ENCODE assay signal across 11 cellular contexts in the genomic region with DNA sequence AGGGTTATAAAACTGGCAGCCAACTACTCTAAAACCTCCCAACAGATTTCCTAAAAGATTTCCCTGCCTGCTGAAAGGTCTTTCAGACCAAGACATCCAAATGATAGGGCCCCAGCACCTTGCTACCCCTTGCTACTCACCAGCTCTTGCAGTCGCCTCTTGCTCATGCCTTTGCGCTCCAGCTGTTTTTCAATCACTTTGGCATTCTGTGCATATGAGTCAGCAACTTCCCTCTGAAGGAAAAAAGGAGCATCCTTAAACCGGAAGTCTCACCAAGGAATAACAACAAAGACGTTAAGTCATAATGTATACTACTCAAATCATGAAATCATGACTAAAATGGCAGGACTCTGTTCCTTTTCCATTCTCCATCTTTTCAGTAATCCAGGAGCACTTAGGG. TPM values are rescaled to one million over a fixed set of nuclear protein-coding genes. Genes with fewer than 3 reads are reported as not detected.
DNase-seq lines count a peak whose midpoint lies in the region; ATAC-seq and TF ChIP-seq lines count a peak whose summit lies in the region.
"Had no signal": no experiment of that assay in that cellular context is flagged by ENCODE, and none has a peak within 500 bp of the region (broad histone marks: within the 10 kb centered on the region; RNA-seq: fewer than 3 reads in every experiment).

No MANE protein-coding gene starts in this region.

- DNase-seq in GM23248 (peak; percentile 83), SJSA1 (ENCODE audit: low read depth in 1 of 2, low spot score in 2 of 2) (peak; percentile 60), fibroblast of the aortic adventitia (ENCODE audit: low read depth) (peak; percentile 42), thyroid gland (peak; percentile 2 to 3), PC-9 (no peak)
- DNase-seq in activated effector memory CD4-positive, alpha-beta T cell treated with anti-CD3 and anti-CD28 coated beads, Interleukin-2, amount 50 U/mL, for 16 hours = no peak
- DNase-seq: activated T-cell treated with anti-CD3 and anti-CD28 coated beads, Interleukin-2, amount 50 U/mL, for 4 hours; hypothalamus; NCI-H1694 treated with DMSO at 0.1 percent for 48 hours had no signal

- H4K20me1 ChIP-seq in GM23248 (ENCODE audit: insufficient read depth) = no peaks in the 10 kb centered on the region
- no peaks in the 10 kb centered on the region for H4K20me1 ChIP-seq in PC-9 (ENCODE audit: insufficient read depth)

- TF ChIP-seq CTCF in fibroblast of the aortic adventitia (IDR thresholded peaks at IDR 0.05; ENCODE audit: insufficient read depth, low read length) (no peak), thyroid gland (IDR thresholded peaks at IDR 0.05) (no peak), PC-9 (conservative IDR thresholded peaks at IDR 0.05) (no peak)

- H3K4me2 ChIP-seq in GM23248 (ENCODE audit: unreplicated experiment) (no peak overlapping the region), PC-9 (no peak overlapping the region)

- POLR2A ChIA-PET in PC-9 (lab: Charles Lee; ENCODE audit: unreplicated experiment) = no interaction called here

- H3K4me1 ChIP-seq in GM23248 (ENCODE audit: insufficient read depth) (peaks cover 11% of the 10 kb centered on the region), SJSA1 (replicated peaks) (peaks cover 8% of the 10 kb centered on the region), thyroid gland (no peaks in the 10 kb centered on the region), PC-9 (replicated peaks; ENCODE audit: insufficient read depth) (no peaks in the 10 kb centered on the region)

- no peaks in the 10 kb centered on the region for H3K36me3 ChIP-seq in GM23248 (ENCODE audit: low read depth)
- H3K36me3 ChIP-seq in SJSA1 = 0 out of 2 replicates have a peak, but pooled peaks cover 4% of the 10 kb centered on the region
- no peaks in the 10 kb centered on the region for H3K36me3 ChIP-seq in thyroid gland
- peaks cover 16% of the 10 kb centered on the region; the same call in 1 of the 2 replicates for H3K36me3 ChIP-seq in PC-9 (ENCODE audit: low read depth)

- no peaks in the 10 kb centered on the region for H3K9me3 ChIP-seq in GM23248 (ENCODE audit: low read depth)
- no peaks in the 10 kb centered on the region for H3K9me3 ChIP-seq in SJSA1 (replicated peaks)
- H3K9me3 ChIP-seq in thyroid gland = no peaks in the 10 kb centered on the region
- no peaks in the 10 kb centered on the region for H3K9me3 ChIP-seq in PC-9 (ENCODE audit: insufficient read depth, low read depth)

- WGBS in GM23248 (ENCODE audit: low coverage in 1 of 2, low lambda C conversion rate in 2 of 2, missing lambda C conversion rate in 2 of 2), 2 experiments = 4 to 6% methylated on average over 4 of the region's 4 CpGs
- 47 to 78% methylated on average over 4 of the region's 4 CpGs for WGBS in thyroid gland, 2 donors

- H3K27me3 ChIP-seq in GM23248 (replicated peaks; ENCODE audit: insufficient read depth) = no peaks in the 10 kb centered on the region
- no peaks in the 10 kb centered on the region for H3K27me3 ChIP-seq in SJSA1 (replicated peaks)
- H3K27me3 ChIP-seq in thyroid gland = no peaks in the 10 kb centered on the region
- H3K27me3 ChIP-seq in PC-9 (ENCODE audit: insufficient read depth, low read depth) = no peaks in the 10 kb centered on the region

- H2AFZ ChIP-seq in GM23248 (peak overlapping the region; percentile 64; the same call in 1 of the 2 replicates), PC-9 (no peak overlapping the region)

- H3F3A ChIP-seq in GM23248 (ENCODE audit: insufficient read depth) = peaks cover 10% of the 10 kb centered on the region; the same call in 1 of the 2 replicates
- H3F3A ChIP-seq in PC-9 (ENCODE audit: insufficient read depth, low read depth) = no peaks in the 10 kb centered on the region; the same call in 1 of the 2 replicates

- peak overlapping the region; percentile 59 for H3K27ac ChIP-seq in GM23248
- peak overlapping the region; percentile 54 for H3K27ac ChIP-seq in SJSA1
- H3K27ac ChIP-seq in thyroid gland = no peak overlapping the region
- H3K27ac ChIP-seq in PC-9 = no peak overlapping the region
- H3K27ac ChIP-seq: VCaP had no signal

- in situ Hi-C loops in GM23248 (cut with MboI) = no loop called here

- intact Hi-C loops in thyroid gland (cut with DNase I) (no loop called here), PC-9 (cut with micrococcal nuclease; ENCODE audit: unreplicated experiment) (no loop called here)

- TF ChIP-seq POLR2A in thyroid gland (IDR thresholded peaks at IDR 0.05) = no peak

- H3K9me2 ChIP-seq in GM23248 (ENCODE audit: insufficient read depth) = no peaks in the 10 kb centered on the region
- no peaks in the 10 kb centered on the region for H3K9me2 ChIP-seq in PC-9 (ENCODE audit: insufficient read depth)

- CTCF ChIA-PET in PC-9 (lab: Charles Lee) = no interaction called here

- H3K79me2 ChIP-seq in GM23248 (ENCODE audit: insufficient read depth) (no peaks in the 10 kb centered on the region), PC-9 (ENCODE audit: low read depth) (no peaks in the 10 kb centered on the region)

- BruUV-seq in PC-9 (replicated peaks; lab: Mats Ljungman, UMichigan) = no TSS peak

- no peak overlapping the region for H3K9ac ChIP-seq in GM23248

- H3K4me3 ChIP-seq in GM23248 (no peak overlapping the region), SJSA1 (no peak overlapping the region), fibroblast of the aortic adventitia (ENCODE audit: low read depth, low read length) (no peak overlapping the region), thyroid gland (replicated peaks in 1 of 3) (no peak overlapping the region), PC-9 (no peak overlapping the region)

- ATAC-seq in GM19455 (IDR thresholded peaks at IDR 0.05; ENCODE audit: unreplicated experiment) = no peak
- ATAC-seq: activated T-cell treated with anti-CD3 and anti-CD28 coated beads, Interleukin-2, amount 50 U/mL, for 4 hours had no signal

RNA-seq across cellular contexts. Expression of a gene that starts 24.0 kb away (rescaled TPM):
- total RNA-seq in GM23248 (2014; rRNA removed; shearing (Covaris generic)) = 31.5 and 33.1 TPM in 2 replicates
- polyA plus RNA-seq in GM23248 (2016; fragmentation: Nextera tagmentation; extraction: Ambion mirVana) = 11.8 TPM in 2 replicates
- 58.1 and 68.8 TPM in 2 replicates for total RNA-seq in SJSA1 (2014; rRNA removed; shearing (Covaris generic))
- total RNA-seq in fibroblast of the aortic adventitia (ENCODE audit: low replicate concordance) (19.3 and 24.0 TPM in 2 replicates), thyroid gland (10 to 100 TPM; 20.6 to 42.0 (median 33.7) TPM), PC-9 (2021) (56.5 and 63.7 TPM in 2 replicates)

RNA-seq across cellular contexts. Expression of a gene that starts 33.2 kb away (rescaled TPM):
- 36.1 and 51.0 TPM in 2 replicates for total RNA-seq in GM23248 (2014; rRNA removed; shearing (Covaris generic))
- 147 and 150 TPM in 2 replicates for polyA plus RNA-seq in GM23248 (2016; fragmentation: Nextera tagmentation; extraction: Ambion mirVana)
- 46.0 and 60.0 TPM in 2 replicates for total RNA-seq in SJSA1 (2014; rRNA removed; shearing (Covaris generic))
- total RNA-seq in fibroblast of the aortic adventitia (ENCODE audit: low replicate concordance) (25.3 and 50.5 TPM in 2 replicates), thyroid gland (10 to 100 TPM; 29.8 to 70.3 (median 41.3) TPM), PC-9 (2021) (103 and 119 TPM in 2 replicates)

Comparison
In these comparisons a context has a peak if more than half of its experiments do, and no peak if none do; other contexts are left out.
1. DNase-seq: peak in GM23248 (single experiment), SJSA1 (2 of 2), fibroblast of the aortic adventitia (single experiment) and thyroid gland (2 of 2); none in PC-9 (0 of 2) and activated effector memory CD4-positive, alpha-beta T cell treated with anti-CD3 and anti-CD28 coated beads, Interleukin-2, amount 50 U/mL, for 16 hours (single experiment).
2. H3K27ac ChIP-seq: peak in GM23248 (single experiment) and SJSA1 (single experiment); none in thyroid gland (0 of 3) and PC-9 (single experiment).